Comparison of ENCODE assay signal across 8 cellular contexts in the genomic region with DNA sequence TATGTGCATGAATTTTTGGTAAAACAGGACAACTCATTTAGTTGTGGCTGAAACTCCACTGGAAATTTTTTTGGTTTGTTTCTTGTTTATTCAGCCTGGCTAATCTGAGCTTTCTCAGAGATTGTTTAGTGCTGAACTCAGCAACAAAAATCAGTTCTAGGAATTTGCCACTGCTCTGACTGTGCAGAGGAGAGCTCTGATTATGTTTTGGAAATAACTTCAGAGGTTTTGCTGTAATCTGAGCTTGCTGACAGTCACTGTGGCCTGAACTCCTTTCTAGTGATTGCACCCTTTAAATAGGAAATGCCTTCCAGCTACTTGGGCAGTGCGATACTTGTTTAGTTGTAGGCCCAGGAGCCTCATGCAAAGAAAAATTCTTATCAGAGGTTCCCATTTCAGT.
DNase-seq lines count a peak whose midpoint lies in the region; ATAC-seq, FAIRE-seq and TF ChIP-seq lines count a peak whose summit lies in the region.

No MANE protein-coding gene starts in this region.

- 67% methylated on average over 1 of the region's 1 CpG for WGBS in liver
- WGBS in HepG2 (ENCODE audit: low lambda C conversion rate), result 100% methylated on average over 1 of the region's 1 CpG
- 29 to 48% methylated on average over 1 of the region's 1 CpG for WGBS in upper lobe of left lung, 2 donors

- no peak for DNase-seq in HepG2 (ENCODE audit: low spot score)
- peak; percentile 19 for DNase-seq in kidney epithelial cell (ENCODE audit: low read depth)
- no peak for DNase-seq in upper lobe of left lung
- no peak for DNase-seq in CD14-positive monocyte (ENCODE audit: low spot score)

- peaks cover 0 to 3% (median 1%) of the 10 kb centered on the region in 4 donors for H3K4me1 ChIP-seq in liver (ENCODE audit: control insufficient read depth in 4 of 4, insufficient read depth in 4 of 4, low read length in 3 of 4)
- H3K4me1 ChIP-seq in HepG2 (ENCODE audit: insufficient read depth, low read length), result no peaks in the 10 kb centered on the region
- peaks cover 14 to 25% (median 18%) of the 10 kb centered on the region in 4 donors for H3K4me1 ChIP-seq in upper lobe of left lung

- CTCF ChIA-PET in HepG2 (lab: Yijun Ruan, JAX; ENCODE audit: low intra/inter-chr PET ratio, low total read pairs), result no interaction called here

- in situ Hi-C loops in HepG2 (cut with HindIII; ENCODE audit: extremely low pct_ligation_motif_present, low pct_unique_long_range_greater_than_20kb), result no loop called here

- H3K4me3 ChIP-seq in liver (ENCODE audit: low read depth in 1 of 3, low read length in 3 of 3), result no peak overlapping the region
- no peak overlapping the region for H3K4me3 ChIP-seq in HepG2 (replicated peaks in 1 of 3; ENCODE audit: insufficient read depth in 1 of 3, low read depth in 2 of 3, low read length in 3 of 3)
- no peak overlapping the region for H3K4me3 ChIP-seq in kidney epithelial cell (ENCODE audit: low read depth, low read length)
- H3K4me3 ChIP-seq in upper lobe of left lung, result no peak overlapping the region

- H4K20me1 ChIP-seq in HepG2 (ENCODE audit: insufficient read depth, low read length), result no peaks in the 10 kb centered on the region

- no peak overlapping the region for H3K4me2 ChIP-seq in HepG2 (ENCODE audit: low read depth, low read length)

- H3K79me2 ChIP-seq in HepG2 (ENCODE audit: insufficient read depth, low read length), result no peaks in the 10 kb centered on the region

- no peak for FAIRE-seq in HepG2 (lab: Jason Lieb, UNC)

- peaks cover 9% of the 10 kb centered on the region for H3K9me3 Mint-ChIP-seq in activated T-helper 17 cell treated with anti-CD3 and anti-CD28 coated beads, Interleukin-2, amount 50 U/mL, for 72 hours
- peaks cover 4 to 13% (median 8%) of the 10 kb centered on the region in 7 donors for H3K9me3 Mint-ChIP-seq in CD14-positive monocyte

- H3K9ac ChIP-seq in liver (ENCODE audit: low read depth in 1 of 2, low read length in 2 of 2), result no peak overlapping the region
- no peak overlapping the region for H3K9ac ChIP-seq in HepG2 (ENCODE audit: insufficient read depth, low read depth, low read length)

- H3K27ac ChIP-seq in liver (ENCODE audit: low read depth in 1 of 2, low read length in 2 of 2) (no peak overlapping the region), HepG2 (ENCODE audit: extremely low read length, insufficient read depth, low read length) (no peak overlapping the region), upper lobe of left lung (peak overlapping the region; percentile 13 to 70 (median 55))

- peak overlapping the region; percentile 97 for H3K27ac Mint-ChIP-seq in activated T-helper 17 cell treated with anti-CD3 and anti-CD28 coated beads, Interleukin-2, amount 50 U/mL, for 72 hours
- H3K27ac Mint-ChIP-seq in CD14-positive monocyte, result peak overlapping the region in 3 of 7 donors; percentile 55 to 82 (median 69)

- no peak for TF ChIP-seq RAD21 in liver (IDR thresholded peaks at IDR 0.05)
- TF ChIP-seq RAD21 in HepG2 (CRISPR knock-in tag; IDR thresholded peaks at IDR 0.05), result no peak

- ATAC-seq in HepG2, result no peak
- peak; percentile 65 for ATAC-seq in activated T-helper 17 cell treated with anti-CD3 and anti-CD28 coated beads, Interleukin-2, amount 50 U/mL, for 72 hours (replicated peaks)
- ATAC-seq in upper lobe of left lung (ENCODE audit: low FRiP score in 2 of 2), result peak in 1 of 2 donors; percentile 26
- no peak for ATAC-seq in GM21576 (IDR thresholded peaks at IDR 0.05; ENCODE audit: unreplicated experiment)
- no peak for ATAC-seq in HG02938 (IDR thresholded peaks at IDR 0.05; ENCODE audit: unreplicated experiment)

- no TSS peak for BruUV-seq in HepG2 (replicated peaks; lab: Mats Ljungman, UMichigan)

- TF ChIP-seq CTCF in liver (IDR thresholded peaks at IDR 0.05; ENCODE audit: low read depth, low read length, missing input control), result no peak
- TF ChIP-seq CTCF in HepG2 (CRISPR knock-in tag; IDR thresholded peaks at IDR 0.05), result no peak
- TF ChIP-seq CTCF in kidney epithelial cell (IDR thresholded peaks at IDR 0.05; ENCODE audit: insufficient read depth, low read length, poor library complexity, severe bottlenecking), result no peak
- no peak for TF ChIP-seq CTCF in upper lobe of left lung (IDR thresholded peaks at IDR 0.05)
- TF ChIP-seq CTCF in CD14-positive monocyte (IDR thresholded peaks at IDR 0.05), result no peak

- intact Hi-C loops in HepG2 (cut with micrococcal nuclease; ENCODE audit: unreplicated experiment) (no loop called here), CD14-positive monocyte (cut with micrococcal nuclease) (loop anchor here in 1 of 2 donors (5.0 to 10.0 kb wide), 2 partner anchors 41 to 64 kb away; a partner anchor contains a TSS)

- no peak for TF ChIP-seq POLR2A in HepG2 (IDR thresholded peaks at IDR 0.05; ENCODE audit: insufficient read depth in 1 of 2, low read depth in 2 of 2, low read length in 2 of 2)
- TF ChIP-seq POLR2A in upper lobe of left lung (IDR thresholded peaks at IDR 0.05), result no peak

- H3K36me3 Mint-ChIP-seq in activated T-helper 17 cell treated with anti-CD3 and anti-CD28 coated beads, Interleukin-2, amount 50 U/mL, for 72 hours (ENCODE audit: low read depth), result peaks cover 88% of the 10 kb centered on the region
- peaks cover 38 to 58% of the 10 kb centered on the region in 2 donors for H3K36me3 Mint-ChIP-seq in CD14-positive monocyte

- H3K36me3 ChIP-seq in liver (ENCODE audit: control insufficient read depth in 4 of 4, insufficient read depth in 3 of 4, low read depth in 1 of 4, low read length in 3 of 4) (peaks cover 4 to 25% (median 9%) of the 10 kb centered on the region in 4 donors), HepG2 (replicated peaks in 1 of 2; ENCODE audit: control insufficient read depth in 1 of 2, insufficient read depth in 2 of 2, low read length in 2 of 2) (peaks cover 0 to 14% of the 10 kb centered on the region in 2 experiments; a peak in 3 of 5 replicates), kidney epithelial cell (ENCODE audit: control insufficient read depth, insufficient read depth, low read length) (peaks cover 2% of the 10 kb centered on the region), upper lobe of left lung (peaks cover 9 to 56% (median 16%) of the 10 kb centered on the region in 4 donors)

- H3K4me1 Mint-ChIP-seq in activated T-helper 17 cell treated with anti-CD3 and anti-CD28 coated beads, Interleukin-2, amount 50 U/mL, for 72 hours, result peaks cover 55% of the 10 kb centered on the region
- H3K4me1 Mint-ChIP-seq in CD14-positive monocyte, result peaks cover 57% of the 10 kb centered on the region

- H3K27me3 Mint-ChIP-seq in activated T-helper 17 cell treated with anti-CD3 and anti-CD28 coated beads, Interleukin-2, amount 50 U/mL, for 72 hours, result no peaks in the 10 kb centered on the region
- H3K27me3 Mint-ChIP-seq in CD14-positive monocyte (ENCODE audit: low read depth in 3 of 3), result peaks cover 0 to 4% (median 0%) of the 10 kb centered on the region in 3 donors

- POLR2A ChIA-PET in HepG2 (lab: Yijun Ruan, JAX), result no interaction called here

- H2AFZ ChIP-seq in HepG2 (ENCODE audit: low read length), result no peak overlapping the region

- H3K27me3 ChIP-seq in liver (ENCODE audit: control insufficient read depth in 4 of 4, insufficient read depth in 4 of 4, low read length in 3 of 4) (no peaks in the 10 kb centered on the region), HepG2 (ENCODE audit: control insufficient read depth in 1 of 2, insufficient read depth in 2 of 2, low read length in 2 of 2) (no peaks in the 10 kb centered on the region), kidney epithelial cell (ENCODE audit: control insufficient read depth, insufficient read depth, low read length) (no peaks in the 10 kb centered on the region), upper lobe of left lung (no peaks in the 10 kb centered on the region)

- TF ChIP-seq EP300 in HepG2 (IDR thresholded peaks at IDR 0.05; ENCODE audit: low read depth in 2 of 2, low read length in 2 of 2) (no peak), HepG2 (CRISPR knock-in tag; IDR thresholded peaks at IDR 0.05; ENCODE audit: borderline replicate concordance) (no peak), upper lobe of left lung (IDR thresholded peaks at IDR 0.05) (no peak)

- H3K9me3 ChIP-seq in liver (ENCODE audit: control insufficient read depth in 4 of 4, low read length in 3 of 4), result no peaks in the 10 kb centered on the region
- H3K9me3 ChIP-seq in HepG2 (ENCODE audit: low read length), result no peaks in the 10 kb centered on the region
- no peaks in the 10 kb centered on the region for H3K9me3 ChIP-seq in upper lobe of left lung

- H3K4me3 Mint-ChIP-seq in activated T-helper 17 cell treated with anti-CD3 and anti-CD28 coated beads, Interleukin-2, amount 50 U/mL, for 72 hours, result peak overlapping the region; percentile 75
- no peak overlapping the region for H3K4me3 Mint-ChIP-seq in CD14-positive monocyte

TF ChIP-seq in liver, 16 proteins besides CTCF, POLR2A, EP300 and RAD21 (continues in another document):
- no peak for TF ChIP-seq FOXA2 (IDR thresholded peaks at IDR 0.05)
- TF ChIP-seq SP1 (IDR thresholded peaks at IDR 0.05), result peak; percentile 33
- TF ChIP-seq, protein P1, sequence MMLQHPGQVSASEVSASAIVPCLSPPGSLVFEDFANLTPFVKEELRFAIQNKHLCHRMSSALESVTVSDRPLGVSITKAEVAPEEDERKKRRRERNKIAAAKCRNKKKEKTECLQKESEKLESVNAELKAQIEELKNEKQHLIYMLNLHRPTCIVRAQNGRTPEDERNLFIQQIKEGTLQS (IDR thresholded peaks at IDR 0.05), result no peak
- no peak for TF ChIP-seq YY1 (IDR thresholded peaks at IDR 0.05)
- TF ChIP-seq HNF4A (conservative IDR thresholded peaks at IDR 0.05), result no peak
- TF ChIP-seq FOXA1 (IDR thresholded peaks at IDR 0.05), result no peak
- TF ChIP-seq GABPA (IDR thresholded peaks at IDR 0.05 in 1 of 2, conservative IDR thresholded peaks at IDR 0.05 in 1 of 2), result no peak

TF ChIP-seq in HepG2, 621 proteins besides CTCF, POLR2A, EP300 and RAD21 (continues in another document):
- no peak for TF ChIP-seq ZNF207 (IDR thresholded peaks at IDR 0.05; ENCODE audit: borderline replicate concordance)
- TF ChIP-seq, protein P2, sequence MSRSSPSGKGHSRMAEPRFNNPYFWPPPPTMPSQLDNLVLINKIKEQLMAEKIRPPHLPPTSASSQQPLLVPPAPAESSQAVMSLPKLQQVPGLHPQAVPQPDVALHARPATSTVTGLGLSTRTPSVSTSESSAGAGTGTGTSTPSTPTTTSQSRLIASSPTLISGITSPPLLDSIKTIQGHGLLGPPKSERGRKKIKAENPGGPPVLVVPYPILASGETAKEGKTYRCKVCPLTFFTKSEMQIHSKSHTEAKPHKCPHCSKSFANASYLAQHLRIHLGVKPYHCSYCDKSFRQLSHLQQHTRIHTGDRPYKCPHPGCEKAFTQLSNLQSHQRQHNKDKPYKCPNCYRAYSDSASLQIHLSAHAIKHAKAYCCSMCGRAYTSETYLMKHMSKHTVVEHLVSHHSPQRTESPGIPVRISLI (CRISPR knock-in tag; IDR thresholded peaks at IDR 0.05; ENCODE audit: borderline replicate concordance), result no peak

Comparison
In these comparisons a context has a peak if more than half of its experiments do, and no peak if none do; other contexts are left out.
1. H3K27ac ChIP-seq: peak in upper lobe of left lung (4 of 4); none in liver (0 of 2) and HepG2 (single experiment).